ENCODE assay signal across 8 cellular contexts in genomic region chr10:61937631-61938284, GRCh38. TPM values are rescaled to one million over a fixed set of nuclear protein-coding genes. Genes with fewer than 3 reads are reported as not detected.
DNase-seq lines count a peak whose midpoint lies in the region; ATAC-seq lines count a peak whose summit lies in the region.

No MANE protein-coding gene starts in this region.

- H3K4me1 Mint-ChIP-seq in T-helper 17 cell, result peaks cover 43% of the 10 kb centered on the region

- H3K27ac Mint-ChIP-seq in T-helper 17 cell, result peak overlapping the region; percentile 94

- DNase-seq in T-helper 17 cell, result no peak
- peak; percentile 72 for DNase-seq in foreskin melanocyte
- peak; percentile 49 for DNase-seq in stromal cell of bone marrow (ENCODE audit: low read depth)
- no peak for DNase-seq in SW480 (ENCODE audit: low spot score)
- DNase-seq in stimulated activated CD4-positive, alpha-beta T cell treated with anti-CD3 and anti-CD28 coated beads, Interleukin-15, amount 100 ng/mL, for 24 hours, result no peak
- no peak for DNase-seq in NCI-H1105 treated with DMSO at 0.1 percent for 48 hours (lab: John Stamatoyannopoulos, UW)

- peaks cover 4% of the 10 kb centered on the region for H3K36me3 Mint-ChIP-seq in T-helper 17 cell (ENCODE audit: low read depth)

- ATAC-seq in GM21576 (IDR thresholded peaks at IDR 0.05; ENCODE audit: unreplicated experiment), result peak; percentile 43
- ATAC-seq in T-helper 17 cell, result no peak
- ATAC-seq in GM19035 (IDR thresholded peaks at IDR 0.05; ENCODE audit: unreplicated experiment), result no peak

- no peaks in the 10 kb centered on the region for H3K27me3 Mint-ChIP-seq in T-helper 17 cell

- H3K4me3 Mint-ChIP-seq in T-helper 17 cell, result peak overlapping the region; percentile 72

- H3K9me3 ChIP-seq in T-helper 17 cell (ENCODE audit: control insufficient read depth, low read length, poor library complexity, severe bottlenecking), result no peaks in the 10 kb centered on the region

RNA-seq across cellular contexts. Expression of gene ARID5B, which starts 36.3 kb away (rescaled TPM):
- total RNA-seq in T-helper 17 cell, result 10 to 100 TPM; 58.2 to 67.6 TPM

Comparison
In these comparisons a context has a peak if more than half of its experiments do, and no peak if none do; other contexts are left out.
1. DNase-seq: peak in foreskin melanocyte (single experiment) and stromal cell of bone marrow (single experiment); none in T-helper 17 cell (0 of 3), SW480 (single experiment), stimulated activated CD4-positive, alpha-beta T cell treated with anti-CD3 and anti-CD28 coated beads, Interleukin-15, amount 100 ng/mL, for 24 hours (single experiment) and NCI-H1105 treated with DMSO at 0.1 percent for 48 hours (single experiment).